Comparison of ENCODE assay signal across 16 cellular contexts in genomic region chr12:88947486-88948043, GRCh38.
DNase-seq lines count a peak whose midpoint lies in the region; TF ChIP-seq lines count a peak whose summit lies in the region.
"Had no signal": no experiment of that assay in that cellular context is flagged by ENCODE, and none has a peak within 500 bp of the region (broad histone marks: within the 10 kb centered on the region; RNA-seq: fewer than 3 reads in every experiment).

No MANE protein-coding gene starts in this region.

- TF ChIP-seq CTCF in BE2C (IDR thresholded peaks at IDR 0.05; ENCODE audit: low read depth, low read length) (peak; percentile 17; the same call in 1 of the 2 replicates), GM12872 (IDR thresholded peaks at IDR 0.05; ENCODE audit: insufficient read depth, low read depth, low read length) (0 out of 3 replicates have a peak, but pooled peaks have one; percentile 3), foreskin fibroblast (IDR thresholded peaks at IDR 0.05; ENCODE audit: low read depth, low read length) (peak; percentile 7), esophagus squamous epithelium (IDR thresholded peaks at IDR 0.05) (no peak), prostate gland (IDR thresholded peaks at IDR 0.05) (no peak)

- H3K36me3 ChIP-seq in BE2C (no peaks in the 10 kb centered on the region), esophagus squamous epithelium (no peaks in the 10 kb centered on the region), prostate gland (no peaks in the 10 kb centered on the region)
- H3K36me3 ChIP-seq: SJSA1, thoracic aorta had no signal

- H3K9me3 ChIP-seq in BE2C = no peaks in the 10 kb centered on the region
- no peaks in the 10 kb centered on the region for H3K9me3 ChIP-seq in esophagus squamous epithelium
- no peaks in the 10 kb centered on the region for H3K9me3 ChIP-seq in prostate gland
- H3K9me3 ChIP-seq: SJSA1, thoracic aorta had no signal

- no peak overlapping the region for H3K4me3 ChIP-seq in BE2C (ENCODE audit: low read depth, low read length)
- no peak overlapping the region for H3K4me3 ChIP-seq in foreskin fibroblast (ENCODE audit: low read depth in 1 of 2, low read length in 2 of 2)
- H3K4me3 ChIP-seq in esophagus squamous epithelium = no peak overlapping the region
- H3K4me3 ChIP-seq in prostate gland = no peak overlapping the region
- H3K4me3 ChIP-seq: SJSA1, thoracic aorta had no signal

- DNase-seq in BE2C (no peak), NCI-H748 (lab: John Stamatoyannopoulos, UW; ENCODE audit: unreplicated experiment) (peak; percentile 74), foreskin fibroblast (no peak), amygdala (lab: John Stamatoyannopoulos, UW) (no peak), esophagus squamous epithelium (lab: John Stamatoyannopoulos, UW) (no peak), prostate gland (ENCODE audit: low spot score) (no peak), SHP77 treated with DMSO at 0.1 percent for 48 hours (lab: John Stamatoyannopoulos, UW) (no peak)
- DNase-seq: activated CD4-positive, alpha-beta memory T cell treated with anti-CD3 and anti-CD28 coated beads for 36 hours; CD4-positive, alpha-beta T cell; GDM1; mammary epithelial cell; right cardiac atrium; stimulated activated CD4-positive, alpha-beta T cell treated with anti-CD3 and anti-CD28 coated beads, Interleukin-1b, Interleukin-23, amount 100 ng/mL, for 48 hours had no signal

- H3K4me1 ChIP-seq in BE2C (peaks cover 3% of the 10 kb centered on the region; the same call in 1 of the 2 replicates), esophagus squamous epithelium (peaks cover 0 to 17% (median 4%) of the 10 kb centered on the region in 3 donors), prostate gland (replicated peaks) (no peaks in the 10 kb centered on the region)

- H3K27ac ChIP-seq in esophagus squamous epithelium (no peak overlapping the region), prostate gland (no peak overlapping the region)
- H3K27ac ChIP-seq: SJSA1, thoracic aorta had no signal

- no peaks in the 10 kb centered on the region for H3K27me3 ChIP-seq in BE2C
- H3K27me3 ChIP-seq in esophagus squamous epithelium = peaks cover 0 to 55% (median 0%) of the 10 kb centered on the region in 4 donors
- H3K27me3 ChIP-seq in prostate gland (replicated peaks; ENCODE audit: insufficient read depth) = no peaks in the 10 kb centered on the region
- H3K27me3 ChIP-seq: SJSA1 had no signal

- intact Hi-C loops in esophagus squamous epithelium (cut with DNase I) (no loop called here), prostate gland (cut with DNase I) (no loop called here)

- WGBS in esophagus squamous epithelium, 2 donors = 81 to 90% methylated on average over 3 of the region's 3 CpGs
- WGBS in prostate gland = 13% methylated on average over 3 of the region's 3 CpGs

- TF ChIP-seq POLR2A in esophagus squamous epithelium (IDR thresholded peaks at IDR 0.05) (no peak), prostate gland (IDR thresholded peaks at IDR 0.05) (no peak)

Comparison
In these comparisons a context has a peak if more than half of its experiments do, and no peak if none do; other contexts are left out.
1. CTCF ChIP-seq: peak in BE2C (single experiment), GM12872 (single experiment) and foreskin fibroblast (single experiment); none in esophagus squamous epithelium (0 of 6) and prostate gland (0 of 4).